10 cellular contexts compared by ENCODE assay signal in the genomic region with DNA sequence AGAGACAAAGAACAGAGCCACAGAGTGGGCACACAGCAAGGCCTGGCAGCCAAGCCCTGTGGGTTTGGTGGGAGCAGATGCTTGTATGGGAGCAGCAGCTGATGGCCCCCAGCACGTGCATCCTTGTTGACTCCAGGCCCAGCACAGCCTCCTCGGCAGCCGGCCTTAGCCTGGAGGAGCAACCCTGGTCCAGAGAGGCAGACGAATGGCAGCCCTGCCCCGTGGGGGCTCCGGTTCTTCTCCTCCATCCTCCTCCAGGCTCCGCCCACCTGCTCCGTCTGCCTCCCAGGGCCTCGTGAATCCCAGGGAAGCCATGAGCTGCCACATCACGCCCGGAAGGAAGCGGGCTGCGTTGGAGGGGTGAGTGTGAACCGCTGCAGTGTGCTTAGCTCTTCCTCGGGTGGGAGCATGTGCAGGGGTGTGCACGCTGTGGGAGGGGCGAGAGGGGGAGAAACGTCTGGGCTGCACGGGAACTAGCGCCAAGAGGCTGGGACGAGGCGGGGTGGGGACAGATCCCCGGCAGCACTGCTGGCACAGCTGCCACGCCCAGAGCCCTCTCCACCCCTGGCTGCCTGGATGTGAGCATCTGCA. TPM values are rescaled to one million over a fixed set of nuclear protein-coding genes. Genes with fewer than 3 reads are reported as not detected.
A peak's percentile ranks its signal among the peaks of the same experiment; 100 is the strongest.
DNase-seq lines count a peak whose midpoint lies in the region; ATAC-seq and TF ChIP-seq lines count a peak whose summit lies in the region.
"Had no signal": no experiment of that assay in that cellular context is flagged by ENCODE, and none has a peak within 500 bp of the region (broad histone marks: within the 10 kb centered on the region; RNA-seq: fewer than 3 reads in every experiment).

No MANE protein-coding gene starts in this region.

- H3K4me1 ChIP-seq in mucosa of descending colon (ENCODE audit: low read depth) (peaks cover 8% of the 10 kb centered on the region), left lung (peaks cover 0 to 14% of the 10 kb centered on the region in 2 donors)

- H3K4me1 Mint-ChIP-seq in activated naive CD8-positive, alpha-beta T cell treated with anti-CD3 and anti-CD28 coated beads, Interleukin-2, amount 10 ng/mL, durations not matched to agents 7 days and 5 days = peaks cover 46% of the 10 kb centered on the region

- H3K4me3 ChIP-seq in mucosa of descending colon = no peak overlapping the region
- no peak overlapping the region for H3K4me3 ChIP-seq in left lung

- no peak overlapping the region for H3K27ac ChIP-seq in left lung

- peaks cover 3% of the 10 kb centered on the region for H3K27me3 Mint-ChIP-seq in activated naive CD8-positive, alpha-beta T cell treated with anti-CD3 and anti-CD28 coated beads, Interleukin-2, amount 10 ng/mL, durations not matched to agents 7 days and 5 days

- H3K4me3 Mint-ChIP-seq in activated naive CD8-positive, alpha-beta T cell treated with anti-CD3 and anti-CD28 coated beads, Interleukin-2, amount 10 ng/mL, durations not matched to agents 7 days and 5 days = peak overlapping the region; percentile 66

- intact Hi-C loops in mucosa of descending colon (cut with DNase I, micrococcal nuclease) = no loop called here
- intact Hi-C loops in left lung (cut with DNase I) = no loop called here

- no peaks in the 10 kb centered on the region for H3K9me3 Mint-ChIP-seq in activated naive CD8-positive, alpha-beta T cell treated with anti-CD3 and anti-CD28 coated beads, Interleukin-2, amount 10 ng/mL, durations not matched to agents 7 days and 5 days

- H3K9me3 ChIP-seq in mucosa of descending colon = no peaks in the 10 kb centered on the region
- no peaks in the 10 kb centered on the region for H3K9me3 ChIP-seq in left lung

- peaks cover 4% of the 10 kb centered on the region for H3K36me3 Mint-ChIP-seq in activated naive CD8-positive, alpha-beta T cell treated with anti-CD3 and anti-CD28 coated beads, Interleukin-2, amount 10 ng/mL, durations not matched to agents 7 days and 5 days

- DNase-seq in AG08395 (ENCODE audit: low spot score) (peak; percentile 35), ELR (ENCODE audit: low read depth) (peak; percentile 23), mucosa of descending colon (peak in 2 of 3 donors; percentile 43 to 60), left lung (no peak), dermis blood vessel endothelial cell (no peak)
- DNase-seq in activated naive CD8-positive, alpha-beta T cell treated with anti-CD3 and anti-CD28 coated beads, Interleukin-2, amount 10 ng/mL, durations not matched to agents 7 days and 5 days = no peak
- DNase-seq: NCI-H2081, T-helper 9 cell had no signal

- H3K36me3 ChIP-seq in mucosa of descending colon (ENCODE audit: low read depth) (no peaks in the 10 kb centered on the region), left lung (no peaks in the 10 kb centered on the region)

- peaks cover 0 to 46% of the 10 kb centered on the region in 2 donors for H3K27me3 ChIP-seq in left lung

- no peak for ATAC-seq in activated naive CD8-positive, alpha-beta T cell treated with anti-CD3 and anti-CD28 coated beads, Interleukin-2, amount 10 ng/mL, durations not matched to agents 7 days and 5 days (ENCODE audit: low read depth)
- ATAC-seq in mucosa of descending colon (no peak), HG02610 (IDR thresholded peaks at IDR 0.05; ENCODE audit: unreplicated experiment) (no peak), GM21737 (IDR thresholded peaks at IDR 0.05; ENCODE audit: unreplicated experiment) (no peak), left lung (no peak)

- TF ChIP-seq CTCF in mucosa of descending colon (IDR thresholded peaks at IDR 0.05) = no peak
- TF ChIP-seq CTCF in left lung (IDR thresholded peaks at IDR 0.05) = no peak

- H3K27ac Mint-ChIP-seq in activated naive CD8-positive, alpha-beta T cell treated with anti-CD3 and anti-CD28 coated beads, Interleukin-2, amount 10 ng/mL, durations not matched to agents 7 days and 5 days = peak overlapping the region; percentile 74

- POLR2A ChIA-PET in activated naive CD8-positive, alpha-beta T cell treated with anti-CD3 and anti-CD28 coated beads, Interleukin-2, amount 10 ng/mL, durations not matched to agents 7 days and 5 days (lab: Charles Lee) = no interaction called here

RNA-seq across cellular contexts. Expression of a gene that starts 36.3 kb away (rescaled TPM):
- 10 to 100 TPM; 21.1 to 23.7 TPM for total RNA-seq in activated naive CD8-positive, alpha-beta T cell treated with anti-CD3 and anti-CD28 coated beads, Interleukin-2, amount 10 ng/mL, durations not matched to agents 7 days and 5 days
- 10 to 100 TPM in 1 of 3 donors, 1 to 10 TPM in 2; 5.4 to 62.7 (median 5.5) TPM for total RNA-seq in mucosa of descending colon
- 10 to 100 TPM; 29.4 to 31.2 TPM for total RNA-seq in left lung
- total RNA-seq in dermis blood vessel endothelial cell = 14.4 and 49.5 TPM in 2 replicates

Comparison
In these comparisons a context has a peak if more than half of its experiments do, and no peak if none do; other contexts are left out.
1. DNase-seq: peak in AG08395 (single experiment), ELR (single experiment) and mucosa of descending colon (2 of 3); none in activated naive CD8-positive, alpha-beta T cell treated with anti-CD3 and anti-CD28 coated beads, Interleukin-2, amount 10 ng/mL, durations not matched to agents 7 days and 5 days (single experiment), left lung (0 of 2) and dermis blood vessel endothelial cell (single experiment).